In genomic region chr1:61655453-61655852, GRCh38 we compare ENCODE assay signal across 1 cellular context.
TF ChIP-seq lines count a peak whose summit lies in the region.

No MANE protein-coding gene starts in this region.

TF ChIP-seq in HepG2, 621 proteins besides CTCF, POLR2A, EP300 and RAD21 (continued from another document):
- TF ChIP-seq DMTF1 (CRISPR knock-in tag; IDR thresholded peaks at IDR 0.05) = no peak
- TF ChIP-seq MAFK (conservative IDR thresholded peaks at IDR 0.05 in 1 of 2, IDR thresholded peaks at IDR 0.05 in 1 of 2; ENCODE audit: low read length in 2 of 2) = peak in 1 of 2 experiments; percentile 57; a peak in 2 of 4 replicates
